Comparison of ENCODE assay signal across 10 cellular contexts in the genomic region with DNA sequence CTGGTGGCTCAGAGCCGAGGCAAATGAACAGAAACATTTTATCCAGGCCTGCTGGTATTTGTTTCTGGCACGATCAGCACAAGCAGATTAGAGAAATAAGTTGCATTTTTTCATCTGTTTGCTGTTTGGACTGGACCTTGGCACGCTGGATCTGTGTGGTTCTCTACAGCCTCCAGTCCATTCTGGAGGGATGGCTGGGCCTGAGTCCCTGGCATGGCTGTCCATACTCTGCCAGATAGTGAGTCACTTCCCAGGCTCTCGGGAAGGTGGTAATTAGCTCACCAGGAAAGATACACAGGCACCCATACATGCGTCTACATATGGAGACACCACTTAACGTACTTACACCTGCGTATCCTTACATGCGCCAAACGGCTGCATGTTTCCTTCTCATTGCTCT.
DNase-seq lines count a peak whose midpoint lies in the region; ATAC-seq, FAIRE-seq and TF ChIP-seq lines count a peak whose summit lies in the region.
"Had no signal": no experiment of that assay in that cellular context is flagged by ENCODE, and none has a peak within 500 bp of the region (broad histone marks: within the 10 kb centered on the region; RNA-seq: fewer than 3 reads in every experiment).

No MANE protein-coding gene starts in this region.

- TF ChIP-seq CTCF in choroid plexus epithelial cell (conservative IDR thresholded peaks at IDR 0.05; ENCODE audit: low read depth, low read length) (no peak), HepG2 (CRISPR knock-in tag; IDR thresholded peaks at IDR 0.05) (no peak), Caco-2 (IDR thresholded peaks at IDR 0.05; ENCODE audit: insufficient read depth in 1 of 2, low read depth in 1 of 2, low read length in 1 of 2, severe bottlenecking in 1 of 2, unreplicated experiment in 1 of 2) (no peak)

- TF ChIP-seq POLR2A in HepG2 (IDR thresholded peaks at IDR 0.05; ENCODE audit: insufficient read depth in 1 of 2, low read depth in 2 of 2, low read length in 2 of 2): no peak

- no peak overlapping the region for H3K4me3 Mint-ChIP-seq in activated naive CD8-positive, alpha-beta T cell treated with anti-CD3 and anti-CD28 coated beads, Interleukin-2, amount 50 U/mL, for 24 hours
- no peak overlapping the region for H3K4me3 Mint-ChIP-seq in Caco-2 (ENCODE audit: unreplicated experiment)
- H3K4me3 Mint-ChIP-seq in activated T-cell treated with anti-CD3 and anti-CD28 coated beads, Interleukin-2, amount 50 U/mL, for 4 hours: no peak overlapping the region

- peak overlapping the region; percentile 20; the same call in 1 of the 2 replicates for H3K4me2 ChIP-seq in HepG2 (ENCODE audit: low read depth, low read length)

- H2AFZ ChIP-seq in HepG2 (ENCODE audit: low read length): no peak overlapping the region

- no peaks in the 10 kb centered on the region for H4K20me1 ChIP-seq in HepG2 (ENCODE audit: insufficient read depth, low read length)

- H3K27me3 Mint-ChIP-seq in activated naive CD8-positive, alpha-beta T cell treated with anti-CD3 and anti-CD28 coated beads, Interleukin-2, amount 50 U/mL, for 24 hours: no peaks in the 10 kb centered on the region
- H3K27me3 Mint-ChIP-seq in Caco-2 (ENCODE audit: insufficient read depth, unreplicated experiment): no peaks in the 10 kb centered on the region
- H3K27me3 Mint-ChIP-seq in activated T-cell treated with anti-CD3 and anti-CD28 coated beads, Interleukin-2, amount 50 U/mL, for 4 hours (ENCODE audit: low read depth): no peaks in the 10 kb centered on the region

- H3K9me3 Mint-ChIP-seq in activated naive CD8-positive, alpha-beta T cell treated with anti-CD3 and anti-CD28 coated beads, Interleukin-2, amount 50 U/mL, for 24 hours: no peaks in the 10 kb centered on the region
- peaks cover 8% of the 10 kb centered on the region for H3K9me3 Mint-ChIP-seq in Caco-2 (ENCODE audit: unreplicated experiment)
- H3K9me3 Mint-ChIP-seq in activated T-cell treated with anti-CD3 and anti-CD28 coated beads, Interleukin-2, amount 50 U/mL, for 4 hours: no peaks in the 10 kb centered on the region

- H3K36me3 Mint-ChIP-seq in activated naive CD8-positive, alpha-beta T cell treated with anti-CD3 and anti-CD28 coated beads, Interleukin-2, amount 50 U/mL, for 24 hours (ENCODE audit: low read depth): no peaks in the 10 kb centered on the region
- no peaks in the 10 kb centered on the region for H3K36me3 Mint-ChIP-seq in Caco-2 (ENCODE audit: insufficient read depth, unreplicated experiment)
- H3K36me3 Mint-ChIP-seq in activated T-cell treated with anti-CD3 and anti-CD28 coated beads, Interleukin-2, amount 50 U/mL, for 4 hours (ENCODE audit: insufficient read depth): no peaks in the 10 kb centered on the region

- no peak overlapping the region for H3K27ac ChIP-seq in HepG2 (ENCODE audit: extremely low read length, insufficient read depth, low read length)
- peak overlapping the region; percentile 87 to 94 for H3K27ac ChIP-seq in aorta (ENCODE audit: low read depth in 1 of 2, low read length in 2 of 2)

- no peaks in the 10 kb centered on the region for H3K79me2 ChIP-seq in HepG2 (ENCODE audit: insufficient read depth, low read length)

- 45% methylated on average over 9 of the region's 9 CpGs for WGBS in HepG2 (ENCODE audit: low lambda C conversion rate)
- WGBS in aorta, 2 donors: 10 to 13% methylated on average over 9 of the region's 9 CpGs

- H3K9me3 ChIP-seq in HepG2 (ENCODE audit: low read length): no peaks in the 10 kb centered on the region
- H3K9me3 ChIP-seq in aorta (ENCODE audit: control insufficient read depth, low read length): no peaks in the 10 kb centered on the region
- H3K9me3 ChIP-seq in Caco-2: peaks cover 4% of the 10 kb centered on the region; the same call in 1 of the 2 replicates

- no peak overlapping the region for H3K27ac Mint-ChIP-seq in activated naive CD8-positive, alpha-beta T cell treated with anti-CD3 and anti-CD28 coated beads, Interleukin-2, amount 50 U/mL, for 24 hours
- H3K27ac Mint-ChIP-seq in Caco-2 (ENCODE audit: unreplicated experiment): no peak overlapping the region

- CTCF ChIA-PET in HepG2 (lab: Yijun Ruan, JAX; ENCODE audit: low intra/inter-chr PET ratio, low total read pairs): no interaction called here
- CTCF ChIA-PET in Caco-2 (lab: Charles Lee): no interaction called here

- H3K4me1 ChIP-seq in HepG2 (ENCODE audit: insufficient read depth, low read length) (peaks cover 34% of the 10 kb centered on the region), aorta (ENCODE audit: control insufficient read depth in 1 of 2, insufficient read depth in 2 of 2, low read length in 2 of 2) (peaks cover 2 to 9% of the 10 kb centered on the region in 2 donors), Caco-2 (peaks cover 9% of the 10 kb centered on the region; the same call in 1 of the 2 replicates)

- H3K36me3 ChIP-seq in HepG2 (replicated peaks in 1 of 2; ENCODE audit: control insufficient read depth in 1 of 2, insufficient read depth in 2 of 2, low read length in 2 of 2): no peaks in the 10 kb centered on the region
- H3K36me3 ChIP-seq in aorta (ENCODE audit: control insufficient read depth in 1 of 2, insufficient read depth in 2 of 2, low read length in 1 of 2): no peaks in the 10 kb centered on the region
- no peaks in the 10 kb centered on the region for H3K36me3 ChIP-seq in Caco-2 (ENCODE audit: control insufficient read depth, insufficient read depth, low read length)

- H3K27me3 ChIP-seq in HepG2 (ENCODE audit: control insufficient read depth in 1 of 2, insufficient read depth in 2 of 2, low read length in 2 of 2) (peaks cover 0 to 7% of the 10 kb centered on the region in 2 experiments; a peak in 2 of 5 replicates), aorta (ENCODE audit: control insufficient read depth in 1 of 2, insufficient read depth in 2 of 2, low read length in 1 of 2) (no peaks in the 10 kb centered on the region), Caco-2 (replicated peaks; ENCODE audit: control insufficient read depth, insufficient read depth, low read length) (no peaks in the 10 kb centered on the region)

- no TSS peak for BruUV-seq in HepG2 (replicated peaks; lab: Mats Ljungman, UMichigan)
- BruUV-seq in Caco-2 (replicated peaks; lab: Mats Ljungman, UMichigan): no TSS peak

- ATAC-seq in HepG2: peak; percentile 83
- ATAC-seq in aorta (ENCODE audit: low FRiP score): peak; percentile 82
- ATAC-seq in activated naive CD8-positive, alpha-beta T cell treated with anti-CD3 and anti-CD28 coated beads, Interleukin-2, amount 50 U/mL, for 24 hours: no peak
- ATAC-seq in activated T-cell treated with anti-CD3 and anti-CD28 coated beads, Interleukin-2, amount 50 U/mL, for 4 hours: no peak

- TF ChIP-seq RAD21 in HepG2 (CRISPR knock-in tag; IDR thresholded peaks at IDR 0.05): no peak

- no peaks in the 10 kb centered on the region for H3K4me1 Mint-ChIP-seq in activated naive CD8-positive, alpha-beta T cell treated with anti-CD3 and anti-CD28 coated beads, Interleukin-2, amount 50 U/mL, for 24 hours
- peaks cover 5% of the 10 kb centered on the region for H3K4me1 Mint-ChIP-seq in Caco-2 (ENCODE audit: low read depth, unreplicated experiment)
- H3K4me1 Mint-ChIP-seq in activated T-cell treated with anti-CD3 and anti-CD28 coated beads, Interleukin-2, amount 50 U/mL, for 4 hours (ENCODE audit: low read depth): no peaks in the 10 kb centered on the region

- H3K9ac ChIP-seq in HepG2 (ENCODE audit: insufficient read depth, low read depth, low read length): no peak overlapping the region

- intact Hi-C loops in HepG2 (cut with micrococcal nuclease; ENCODE audit: unreplicated experiment): no loop called here
- intact Hi-C loops in aorta (cut with DNase I): loop anchor here in 1 of 2 donors (2.0 kb wide), 1 partner anchor 53 kb away; no protein-coding TSS in a partner anchor
- intact Hi-C loops in Caco-2 (cut with micrococcal nuclease; ENCODE audit: unreplicated experiment): no loop called here

- FAIRE-seq in HepG2 (lab: Jason Lieb, UNC): no peak

- in situ Hi-C loops in HepG2 (cut with HindIII; ENCODE audit: extremely low pct_ligation_motif_present, low pct_unique_long_range_greater_than_20kb): no loop called here

- H3K4me3 ChIP-seq in choroid plexus epithelial cell (ENCODE audit: low read depth, low read length) (no peak overlapping the region), HepG2 (replicated peaks in 1 of 3; ENCODE audit: insufficient read depth in 1 of 3, low read depth in 2 of 3, low read length in 3 of 3) (no peak overlapping the region; a peak in 1 of 6 replicates), aorta (ENCODE audit: low read length in 2 of 2) (no peak overlapping the region), Caco-2 (ENCODE audit: low read depth, low read length) (no peak overlapping the region)

- POLR2A ChIA-PET in HepG2 (lab: Yijun Ruan, JAX) (no interaction called here), Caco-2 (lab: Charles Lee) (no interaction called here)

- peak; percentile 17 for DNase-seq in NCI-H146 (lab: John Stamatoyannopoulos, UW)
- no peak for DNase-seq in NCI-H146 treated with DMSO at 0.1 percent for 48 hours (lab: John Stamatoyannopoulos, UW; ENCODE audit: unreplicated experiment)
- peak; percentile 38 for DNase-seq in choroid plexus epithelial cell (ENCODE audit: low read depth)
- peak; percentile 25 for DNase-seq in HepG2 (ENCODE audit: low spot score)
- DNase-seq in aorta: peak; percentile 83 to 88
- DNase-seq in activated naive CD8-positive, alpha-beta T cell treated with anti-CD3 and anti-CD28 coated beads, Interleukin-2, amount 50 U/mL, for 24 hours: no peak
- DNase-seq in Caco-2: no peak
- DNase-seq in activated T-cell treated with anti-CD3 and anti-CD28 coated beads, Interleukin-2, amount 50 U/mL, for 4 hours: no peak
- DNase-seq: amniotic stem cell; stimulated activated CD4-positive, alpha-beta T cell treated with anti-CD3 and anti-CD28 coated beads, Interleukin-4, amount 100 ng/mL, for 4 hours had no signal

- TF ChIP-seq EP300 in HepG2 (IDR thresholded peaks at IDR 0.05; ENCODE audit: low read depth in 2 of 2, low read length in 2 of 2) (no peak), HepG2 (CRISPR knock-in tag; IDR thresholded peaks at IDR 0.05; ENCODE audit: borderline replicate concordance) (no peak)

TF ChIP-seq in HepG2, 621 proteins besides CTCF, POLR2A, EP300 and RAD21 (continues in another document):
- TF ChIP-seq ZNF784 (CRISPR knock-in tag; IDR thresholded peaks at IDR 0.05; ENCODE audit: borderline replicate concordance) (no peak), FOSL2 (CRISPR knock-in tag; IDR thresholded peaks at IDR 0.05) (peak; percentile 58; the same call in 1 of the 2 replicates)

Comparison
In these comparisons a context has a peak if more than half of its experiments do, and no peak if none do; other contexts are left out.
1. DNase-seq: peak in NCI-H146 (single experiment), choroid plexus epithelial cell (single experiment), HepG2 (single experiment) and aorta (2 of 2); none in NCI-H146 treated with DMSO at 0.1 percent for 48 hours (single experiment), activated naive CD8-positive, alpha-beta T cell treated with anti-CD3 and anti-CD28 coated beads, Interleukin-2, amount 50 U/mL, for 24 hours (single experiment), Caco-2 (0 of 2) and activated T-cell treated with anti-CD3 and anti-CD28 coated beads, Interleukin-2, amount 50 U/mL, for 4 hours (single experiment).
2. ATAC-seq: peak in HepG2 (single experiment) and aorta (single experiment); none in activated naive CD8-positive, alpha-beta T cell treated with anti-CD3 and anti-CD28 coated beads, Interleukin-2, amount 50 U/mL, for 24 hours (single experiment) and activated T-cell treated with anti-CD3 and anti-CD28 coated beads, Interleukin-2, amount 50 U/mL, for 4 hours (0 of 2).